In genomic region chr11:954392-955144, GRCh38 we compare ENCODE assay signal across 1 cellular context.
TF ChIP-seq lines count a peak whose summit lies in the region.

No MANE protein-coding gene starts in this region.

TF ChIP-seq in K562, 482 proteins besides CTCF, POLR2A, EP300 and RAD21 (continued from another document):
- TF ChIP-seq NEUROD1 (IDR thresholded peaks at IDR 0.05; ENCODE audit: borderline replicate concordance, low read depth, low read length, partially characterized antibody) (no peak), DMBX1 (CRISPR knock-in tag; IDR thresholded peaks at IDR 0.05; ENCODE audit: borderline replicate concordance) (no peak), ZNF277 (CRISPR knock-in tag; IDR thresholded peaks at IDR 0.05; ENCODE audit: borderline replicate concordance) (peak; percentile 43; the same call in 1 of the 2 replicates), SLC30A9 (CRISPR knock-in tag; IDR thresholded peaks at IDR 0.05) (0 out of 2 replicates have a peak, but pooled peaks have one; percentile 43), KDM1A (IDR thresholded peaks at IDR 0.05) (peak in 1 of 2 experiments; percentile 87; a peak in 2 of 4 replicates), NCOA2 (IDR thresholded peaks at IDR 0.05; ENCODE audit: partially characterized antibody in 2 of 2) (peak in 1 of 2 experiments; percentile 15), SUPT5H (IDR thresholded peaks at IDR 0.05) (0 out of 2 replicates have a peak, but pooled peaks have one; percentile 17), ARID2 (IDR thresholded peaks at IDR 0.05) (peak; percentile 53; the same call in 1 of the 2 replicates), ZNF24 (IDR thresholded peaks at IDR 0.05) (no peak), SMARCA5 (IDR thresholded peaks at IDR 0.05) (0 out of 2 replicates have a peak, but pooled peaks have one; percentile 19), PHB2 (IDR thresholded peaks at IDR 0.05; ENCODE audit: low read depth) (0 out of 2 replicates have a peak, but pooled peaks have one; percentile 8), THRB (CRISPR knock-in tag; conservative IDR thresholded peaks at IDR 0.05) (0 out of 2 replicates have a peak, but pooled peaks have one; percentile 70), ZNF830 (CRISPR knock-in tag; IDR thresholded peaks at IDR 0.05) (no peak), MYBL2 (IDR thresholded peaks at IDR 0.05; ENCODE audit: low read depth) (peak; percentile 33; the same call in 1 of the 2 replicates), MYBL2 (CRISPR knock-in tag; IDR thresholded peaks at IDR 0.05; ENCODE audit: borderline replicate concordance) (no peak), NCOA4 (IDR thresholded peaks at IDR 0.05; ENCODE audit: partially characterized antibody) (peak; percentile 20), THRAP3 (IDR thresholded peaks at IDR 0.05; ENCODE audit: borderline replicate concordance) (0 out of 2 replicates have a peak, but pooled peaks have one; percentile 25), LARP7 (IDR thresholded peaks at IDR 0.05) (0 out of 2 replicates have a peak, but pooled peaks have one; percentile 55), MTF1 (CRISPR knock-in tag; IDR thresholded peaks at IDR 0.05; ENCODE audit: borderline replicate concordance) (peak; percentile 45; the same call in 1 of the 2 replicates), NCOR1 (IDR thresholded peaks at IDR 0.05) (0 out of 2 replicates have a peak, but pooled peaks have one; percentile 6), MTA2 (IDR thresholded peaks at IDR 0.05; ENCODE audit: low read depth) (0 out of 2 replicates have a peak, but pooled peaks have one; percentile 10), MLLT1 (IDR thresholded peaks at IDR 0.05) (peak in 1 of 2 experiments; percentile 35; a peak in 1 of 4 replicates)
TF ChIP-seq in K562: peak in this region for 17.
